ENCODE assay signal across 23 cellular contexts in the genomic region with DNA sequence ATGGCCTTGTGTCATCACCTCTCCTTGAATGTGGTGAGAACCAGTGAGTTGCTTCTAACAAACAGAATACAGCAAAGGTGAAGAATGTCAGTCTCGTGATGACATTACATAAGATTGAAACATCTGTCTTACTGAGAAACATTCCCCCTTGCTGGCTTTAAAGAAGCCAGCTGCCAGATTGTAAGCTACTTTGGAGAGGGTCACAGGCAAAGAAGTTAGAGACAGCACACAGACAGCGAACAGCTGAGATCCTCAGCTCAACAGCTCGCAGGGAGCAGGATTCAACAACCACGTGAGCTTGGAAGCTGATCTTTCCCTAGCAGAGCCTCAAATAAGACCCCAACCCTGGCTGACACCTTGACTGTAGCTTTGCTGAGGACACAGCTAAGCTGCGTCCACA.
DNase-seq lines count a peak whose midpoint lies in the region; ATAC-seq and TF ChIP-seq lines count a peak whose summit lies in the region.
"Had no signal": no experiment of that assay in that cellular context is flagged by ENCODE, and none has a peak within 500 bp of the region (broad histone marks: within the 10 kb centered on the region; RNA-seq: fewer than 3 reads in every experiment).

No MANE protein-coding gene starts in this region.

- no peak for TF ChIP-seq EP300 in sigmoid colon (IDR thresholded peaks at IDR 0.05)

- H3K36me3 ChIP-seq in cardiac muscle cell (no peaks in the 10 kb centered on the region), right atrium auricular region (no peaks in the 10 kb centered on the region), WERI-Rb-1 (no peaks in the 10 kb centered on the region), sigmoid colon (no peaks in the 10 kb centered on the region), psoas muscle (ENCODE audit: insufficient read depth in 1 of 2, low read depth in 1 of 2) (no peaks in the 10 kb centered on the region)
- H3K36me3 ChIP-seq: Peyer's patch had no signal

- TF ChIP-seq CTCF in cardiac muscle cell (IDR thresholded peaks at IDR 0.05; ENCODE audit: low read depth, low read length) = no peak
- no peak for TF ChIP-seq CTCF in right atrium auricular region (IDR thresholded peaks at IDR 0.05)
- TF ChIP-seq CTCF in WERI-Rb-1 (IDR thresholded peaks at IDR 0.05; ENCODE audit: low read depth, low read length) = no peak
- no peak for TF ChIP-seq CTCF in sigmoid colon (IDR thresholded peaks at IDR 0.05)
- TF ChIP-seq CTCF in psoas muscle (IDR thresholded peaks at IDR 0.05) = no peak

- no peaks in the 10 kb centered on the region for H3K27me3 ChIP-seq in cardiac muscle cell
- no peaks in the 10 kb centered on the region for H3K27me3 ChIP-seq in right atrium auricular region
- no peaks in the 10 kb centered on the region for H3K27me3 ChIP-seq in WERI-Rb-1 (ENCODE audit: insufficient read depth, low read depth, severe bottlenecking)
- H3K27me3 ChIP-seq in sigmoid colon = no peaks in the 10 kb centered on the region
- H3K27me3 ChIP-seq in psoas muscle (ENCODE audit: insufficient read depth in 3 of 3, low read length in 2 of 3) = no peaks in the 10 kb centered on the region
- H3K27me3 ChIP-seq: Peyer's patch had no signal

- WGBS in sigmoid colon, 2 donors = 37 to 51% methylated on average over 5 of the region's 5 CpGs
- 19 to 23% (median 21%) methylated on average over 5 of the region's 5 CpGs for WGBS in psoas muscle, 3 donors

- H3K4me1 ChIP-seq in cardiac muscle cell (ENCODE audit: low read depth) (peaks cover 4% of the 10 kb centered on the region), right atrium auricular region (no peaks in the 10 kb centered on the region), sigmoid colon (no peaks in the 10 kb centered on the region), psoas muscle (no peaks in the 10 kb centered on the region)
- H3K4me1 ChIP-seq: Peyer's patch had no signal

- no peak for TF ChIP-seq POLR2A in sigmoid colon (IDR thresholded peaks at IDR 0.05)

- H3K27ac ChIP-seq in cardiac muscle cell (peak overlapping the region; percentile 16), right atrium auricular region (no peak overlapping the region), WERI-Rb-1 (no peak overlapping the region), sigmoid colon (no peak overlapping the region), psoas muscle (no peak overlapping the region)
- H3K27ac ChIP-seq: KMS-11, Peyer's patch had no signal

- H3K9me3 ChIP-seq in cardiac muscle cell (ENCODE audit: low read depth) (no peaks in the 10 kb centered on the region), right atrium auricular region (no peaks in the 10 kb centered on the region), WERI-Rb-1 (ENCODE audit: severe bottlenecking) (no peaks in the 10 kb centered on the region), sigmoid colon (no peaks in the 10 kb centered on the region), psoas muscle (no peaks in the 10 kb centered on the region)
- H3K9me3 ChIP-seq: mucosa of descending colon, Peyer's patch had no signal

- H3K4me3 ChIP-seq in cardiac muscle cell (no peak overlapping the region), right atrium auricular region (no peak overlapping the region), WERI-Rb-1 (ENCODE audit: low read depth, low read length) (no peak overlapping the region), sigmoid colon (no peak overlapping the region), psoas muscle (no peak overlapping the region)
- H3K4me3 ChIP-seq: mucosa of descending colon, Peyer's patch had no signal

- ATAC-seq in GM21737 (IDR thresholded peaks at IDR 0.05; ENCODE audit: unreplicated experiment) (no peak), psoas muscle (no peak)
- ATAC-seq: CD8-positive, alpha-beta T cell; mucosa of descending colon had no signal

- intact Hi-C loops in sigmoid colon (cut with DNase I) = no loop called here
- intact Hi-C loops in psoas muscle (cut with DNase I) = no loop called here

- peak in 1 of 2 donors; percentile 55 for DNase-seq in cardiac muscle cell (ENCODE audit: low read depth in 1 of 2, low spot score in 1 of 2)
- DNase-seq in right atrium auricular region (ENCODE audit: low spot score) = no peak
- DNase-seq in WERI-Rb-1 = peak; percentile 94
- peak; percentile 29 for DNase-seq in iris pigment epithelial cell (ENCODE audit: low read depth)
- no peak for DNase-seq in sigmoid colon
- no peak for DNase-seq in psoas muscle
- no peak for DNase-seq in stimulated activated CD4-positive, alpha-beta T cell treated with anti-CD3 and anti-CD28 coated beads, Interleukin-1b, Interleukin-23, amount 100 ng/mL, for 48 hours
- DNase-seq: activated effector memory CD4-positive, alpha-beta T cell treated with anti-CD3 and anti-CD28 coated beads, Interleukin-2, amount 50 U/mL, for 16 hours; activated naive CD8-positive, alpha-beta T cell treated with anti-CD3 and anti-CD28 coated beads, Interleukin-2, amount 10 ng/mL, durations not matched to agents 7 days and 5 days; AML-193; CD8-positive, alpha-beta T cell; DMS153; effector CD4-positive, alpha-beta T cell; erythroblast; hippocampal formation; mucosa of descending colon; MV-4-11; NCI-H1930; NCI-H446 treated with DMSO at 0.1 percent for 48 hours; Peyer's patch; posterior cingulate gyrus had no signal

Comparison
In these comparisons a context has a peak if more than half of its experiments do, and no peak if none do; other contexts are left out.
1. DNase-seq: peak in WERI-Rb-1 (single experiment) and iris pigment epithelial cell (single experiment); none in right atrium auricular region (single experiment), sigmoid colon (single experiment), psoas muscle (0 of 2) and stimulated activated CD4-positive, alpha-beta T cell treated with anti-CD3 and anti-CD28 coated beads, Interleukin-1b, Interleukin-23, amount 100 ng/mL, for 48 hours (single experiment).